ENCODE assay signal across 1 cellular context in genomic region chr13:59722580-59722900, GRCh38.
TF ChIP-seq lines count a peak whose summit lies in the region.

No MANE protein-coding gene starts in this region.

TF ChIP-seq in GM23338, 12 proteins besides CTCF, POLR2A, EP300 and RAD21 (continued from another document):
- TF ChIP-seq ZNF462 (CRISPR knock-in tag; IDR thresholded peaks at IDR 0.05) (no peak), EZH2 (IDR thresholded peaks at IDR 0.05; ENCODE audit: low read depth, unreplicated experiment) (no peak), JUNB (IDR thresholded peaks at IDR 0.05; ENCODE audit: unreplicated experiment) (no peak)
